26 cellular contexts compared by ENCODE assay signal in the genomic region with DNA sequence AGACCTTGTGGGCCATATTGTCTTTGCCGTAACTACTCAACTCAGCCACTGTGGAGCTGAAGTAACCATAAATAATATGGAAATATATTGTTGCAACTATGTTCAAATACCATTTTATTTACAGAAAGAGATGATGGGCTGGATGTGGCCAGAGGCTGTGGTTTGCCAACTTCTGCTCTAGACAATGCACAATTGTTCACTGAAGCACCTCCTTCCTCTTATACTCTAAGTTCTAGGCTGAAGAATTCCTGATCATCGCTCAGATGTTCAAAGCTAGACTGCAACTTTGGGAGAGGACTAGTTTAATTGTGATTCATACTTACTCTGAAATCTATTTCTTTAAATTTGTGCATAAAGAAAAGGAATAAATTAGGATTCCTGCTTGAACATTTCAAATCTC.
DNase-seq lines count a peak whose midpoint lies in the region; ATAC-seq, FAIRE-seq and TF ChIP-seq lines count a peak whose summit lies in the region.
"Had no signal": no experiment of that assay in that cellular context is flagged by ENCODE, and none has a peak within 500 bp of the region (broad histone marks: within the 10 kb centered on the region; RNA-seq: fewer than 3 reads in every experiment).

No MANE protein-coding gene starts in this region.

- no peak overlapping the region for H3K9ac ChIP-seq in keratinocyte (ENCODE audit: control insufficient read depth, extremely low read depth, insufficient read depth, low read length)

- ATAC-seq in activated CD4-positive, CD25-positive, alpha-beta regulatory T cell treated with anti-CD3 and anti-CD28 coated beads, Interleukin-2, amount 50 U/mL, for 24 hours = no peak
- ATAC-seq in GM21381 (IDR thresholded peaks at IDR 0.05; ENCODE audit: unreplicated experiment) (no peak), HG03457 (IDR thresholded peaks at IDR 0.05; ENCODE audit: unreplicated experiment) (no peak)
- ATAC-seq: A549, HCT116 had no signal

- in situ Hi-C loops in brain microvascular endothelial cell (cut with HindIII; ENCODE audit: low pct_ligation_motif_present, low sequenced_read_pairs) = no loop called here

- H3K4me2 ChIP-seq in keratinocyte (ENCODE audit: control insufficient read depth, extremely low read depth, insufficient read depth, low read depth, low read length) = no peak overlapping the region
- H3K4me2 ChIP-seq: A549 had no signal

- H3K79me2 ChIP-seq in keratinocyte (ENCODE audit: control insufficient read depth, insufficient read depth, low read length) = no peaks in the 10 kb centered on the region

- DNase-seq in HT1080 (ENCODE audit: low read depth) (peak; percentile 83), MV-4-11 (lab: John Stamatoyannopoulos, UW) (peak; percentile 64), brain microvascular endothelial cell (peak; percentile 20), keratinocyte (ENCODE audit: low read depth, low spot score) (no peak)
- DNase-seq: AML-193; C1 segment of cervical spinal cord; CD4-positive, alpha-beta memory T cell; COR-L47; Karpas-422; NCI-H1048; NCI-H1417; NCI-H1694; NCI-H2029 treated with DMSO at 0.1 percent for 48 hours; NCI-H446 treated with DMSO at 0.1 percent for 48 hours; NCI-H526; NCI-H82; Peyer's patch; SHP77 treated with DMSO at 0.1 percent for 48 hours had no signal

- no peaks in the 10 kb centered on the region for H3K27me3 ChIP-seq in brain microvascular endothelial cell (replicated peaks)
- H3K27me3 ChIP-seq in keratinocyte (ENCODE audit: control insufficient read depth, extremely low read depth, insufficient read depth, low read length) = no peaks in the 10 kb centered on the region
- H3K27me3 ChIP-seq: Peyer's patch had no signal

- peaks cover 19% of the 10 kb centered on the region for H3K4me1 ChIP-seq in keratinocyte (ENCODE audit: control insufficient read depth, extremely low read depth, insufficient read depth, low read length)
- H3K4me1 ChIP-seq: Peyer's patch had no signal

- no peak overlapping the region for H2AFZ ChIP-seq in keratinocyte (ENCODE audit: control insufficient read depth, low read length)

- no peaks in the 10 kb centered on the region for H3K9me1 ChIP-seq in keratinocyte (ENCODE audit: control insufficient read depth, extremely low read depth, insufficient read depth, low read length)

- TF ChIP-seq CTCF in brain microvascular endothelial cell (IDR thresholded peaks at IDR 0.05; ENCODE audit: low read depth, low read length, missing control alignments) (no peak), keratinocyte (optimal IDR thresholded peaks at IDR 0.05 in 1 of 3, IDR thresholded peaks at IDR 0.05 in 1 of 3, conservative IDR thresholded peaks at IDR 0.05 in 1 of 3; ENCODE audit: extremely low read depth in 1 of 3, insufficient read depth in 2 of 3, low read length in 3 of 3) (no peak)

- H3K4me3 ChIP-seq in brain microvascular endothelial cell (ENCODE audit: low read depth, low read length) (no peak overlapping the region), keratinocyte (ENCODE audit: control insufficient read depth in 2 of 3, extremely low read depth in 1 of 3, insufficient read depth in 2 of 3, low read depth in 1 of 3, low read length in 3 of 3) (no peak overlapping the region)
- H3K4me3 ChIP-seq: A549, Peyer's patch had no signal

- peak overlapping the region; percentile 45 for H3K27ac ChIP-seq in brain microvascular endothelial cell
- H3K27ac ChIP-seq in keratinocyte (ENCODE audit: control insufficient read depth, insufficient read depth, low read length) = no peak overlapping the region
- H3K27ac ChIP-seq: A549, HL-60, Peyer's patch had no signal

- no peaks in the 10 kb centered on the region for H4K20me1 ChIP-seq in keratinocyte (ENCODE audit: control insufficient read depth, extremely low read depth, insufficient read depth, low read length)

- peak; percentile 93 for FAIRE-seq in keratinocyte (lab: Jason Lieb, UNC)
- FAIRE-seq: A549, G401.6, H1 had no signal

- dilution Hi-C loops in keratinocyte (cut with MboI; ENCODE audit: extremely low pct_ligation_motif_present, low sequenced_read_pairs) = no loop called here

- no peaks in the 10 kb centered on the region for H3K36me3 ChIP-seq in brain microvascular endothelial cell (replicated peaks)
- no peaks in the 10 kb centered on the region for H3K36me3 ChIP-seq in keratinocyte (ENCODE audit: control insufficient read depth in 2 of 2, extremely low read depth in 1 of 2, insufficient read depth in 2 of 2, low read length in 2 of 2)
- H3K36me3 ChIP-seq: Peyer's patch had no signal

- no peaks in the 10 kb centered on the region for H3K9me3 ChIP-seq in keratinocyte (ENCODE audit: control insufficient read depth, low read depth, low read length)
- H3K9me3 ChIP-seq: A549 had no signal
